22 cellular contexts compared by ENCODE assay signal in genomic region chr10:128556575-128556974, GRCh38.
"Had no signal": no experiment of that assay in that cellular context is flagged by ENCODE, and none has a peak within 500 bp of the region (broad histone marks: within the 10 kb centered on the region; RNA-seq: fewer than 3 reads in every experiment).

No MANE protein-coding gene starts in this region.

- DNase-seq: KBM-7, NCI-H1092, NCI-H1105 treated with DMSO at 0.1 percent for 48 hours, NCI-H1417 treated with DMSO at 0.1 percent for 48 hours, NCI-H146, NCI-H1694 treated with DMSO at 0.1 percent for 48 hours, NCI-H1930, NCI-H2081, NCI-H2107, NCI-H446 treated with DMSO at 0.1 percent for 48 hours, NCI-H510A treated with DMSO at 0.1 percent for 48 hours, NCI-H69, OCI-M1, PC-9, Peyer's patch, SHP77 treated with DMSO at 0.1 percent for 48 hours, SJCRH30, T-helper 1 cell had no signal

- ATAC-seq: Right ventricle myocardium inferior, SK-N-SH treated with all-trans-retinoic acid at 6 μM for 48 hours had no signal

- H3K4me3 ChIP-seq: PC-9, Peyer's patch, SJCRH30 had no signal

- H3K4me2 ChIP-seq: PC-9 had no signal

- H3K36me3 ChIP-seq: Peyer's patch, SJCRH30 had no signal

- H3K27me3 ChIP-seq: Peyer's patch, SJCRH30 had no signal

- H3K4me1 ChIP-seq: Peyer's patch, SJCRH30 had no signal

- H3K27ac ChIP-seq: HL-60, PC-9, Peyer's patch, SJCRH30 had no signal

- FAIRE-seq: HTR-8/SVneo had no signal

- H2AFZ ChIP-seq: PC-9 had no signal

- H3K9me3 ChIP-seq: Peyer's patch, SJCRH30 had no signal
